ENCODE assay signal across 17 cellular contexts in genomic region chr5:176538985-176539384, GRCh38. TPM values are rescaled to one million over a fixed set of nuclear protein-coding genes. Genes with fewer than 3 reads are reported as not detected.
DNase-seq lines count a peak whose midpoint lies in the region; ATAC-seq lines count a peak whose summit lies in the region.
"Had no signal": no experiment of that assay in that cellular context is flagged by ENCODE, and none has a peak within 500 bp of the region (broad histone marks: within the 10 kb centered on the region; RNA-seq: fewer than 3 reads in every experiment).

No MANE protein-coding gene starts in this region.

- peaks cover 63% of the 10 kb centered on the region for H3K4me1 Mint-ChIP-seq in activated naive CD4-positive, alpha-beta T cell treated with anti-CD3 and anti-CD28 coated beads, Interleukin-2, amount 10 ng/mL, durations not matched to agents 7 days and 5 days
- H3K4me1 Mint-ChIP-seq in stimulated activated memory B cell treated with anti-CD40 and anti-IgM and Interleukin-4, amounts not matched to agents 10 μg/mL and 1 μg/mL and 100 μg/mL, for 72 hours: peaks cover 64% of the 10 kb centered on the region

- no peaks in the 10 kb centered on the region for H3K27me3 Mint-ChIP-seq in activated naive CD4-positive, alpha-beta T cell treated with anti-CD3 and anti-CD28 coated beads, Interleukin-2, amount 10 ng/mL, durations not matched to agents 7 days and 5 days
- H3K27me3 Mint-ChIP-seq in stimulated activated memory B cell treated with anti-CD40 and anti-IgM and Interleukin-4, amounts not matched to agents 10 μg/mL and 1 μg/mL and 100 μg/mL, for 72 hours: no peaks in the 10 kb centered on the region

- no peak overlapping the region for H3K4me3 Mint-ChIP-seq in activated naive CD4-positive, alpha-beta T cell treated with anti-CD3 and anti-CD28 coated beads, Interleukin-2, amount 10 ng/mL, durations not matched to agents 7 days and 5 days
- no peak overlapping the region for H3K4me3 Mint-ChIP-seq in stimulated activated memory B cell treated with anti-CD40 and anti-IgM and Interleukin-4, amounts not matched to agents 10 μg/mL and 1 μg/mL and 100 μg/mL, for 72 hours

- no peaks in the 10 kb centered on the region for H3K9me3 Mint-ChIP-seq in activated naive CD4-positive, alpha-beta T cell treated with anti-CD3 and anti-CD28 coated beads, Interleukin-2, amount 10 ng/mL, durations not matched to agents 7 days and 5 days
- H3K9me3 Mint-ChIP-seq in activated naive CD4-positive, alpha-beta T cell treated with anti-CD3 and anti-CD28 coated beads, Interleukin-2, amount 50 U/mL, for 72 hours: no peaks in the 10 kb centered on the region
- H3K9me3 Mint-ChIP-seq in stimulated activated memory B cell treated with anti-CD40 and anti-IgM and Interleukin-4, amounts not matched to agents 10 μg/mL and 1 μg/mL and 100 μg/mL, for 72 hours: no peaks in the 10 kb centered on the region
- H3K9me3 Mint-ChIP-seq: activated T-cell treated with anti-CD3 and anti-CD28 coated beads, Interleukin-2, amount 50 U/mL, for 72 hours; mesothelial cell of epicardium had no signal

- no peak for ATAC-seq in activated naive CD4-positive, alpha-beta T cell treated with anti-CD3 and anti-CD28 coated beads, Interleukin-2, amount 50 U/mL, for 72 hours
- ATAC-seq in stimulated activated memory B cell treated with anti-CD40 and anti-IgM and Interleukin-4, amounts not matched to agents 10 μg/mL and 1 μg/mL and 100 μg/mL, for 72 hours: no peak
- ATAC-seq: activated T-cell treated with anti-CD3 and anti-CD28 coated beads, Interleukin-2, amount 50 U/mL, for 72 hours; gastrocnemius medialis had no signal

- H3K27ac Mint-ChIP-seq in activated naive CD4-positive, alpha-beta T cell treated with anti-CD3 and anti-CD28 coated beads, Interleukin-2, amount 10 ng/mL, durations not matched to agents 7 days and 5 days: peak overlapping the region; percentile 100
- no peak overlapping the region for H3K27ac Mint-ChIP-seq in activated naive CD4-positive, alpha-beta T cell treated with anti-CD3 and anti-CD28 coated beads, Interleukin-2, amount 50 U/mL, for 72 hours
- H3K27ac Mint-ChIP-seq in stimulated activated memory B cell treated with anti-CD40 and anti-IgM and Interleukin-4, amounts not matched to agents 10 μg/mL and 1 μg/mL and 100 μg/mL, for 72 hours: peak overlapping the region; percentile 93

- DNase-seq in activated naive CD4-positive, alpha-beta T cell treated with anti-CD3 and anti-CD28 coated beads, Interleukin-2, amount 10 ng/mL, durations not matched to agents 7 days and 5 days: no peak
- no peak for DNase-seq in activated naive CD4-positive, alpha-beta T cell treated with anti-CD3 and anti-CD28 coated beads, Interleukin-2, amount 50 U/mL, for 72 hours (ENCODE audit: low spot score in 2 of 2)
- DNase-seq in OCI-M1 (lab: John Stamatoyannopoulos, UW) (peak; percentile 36), epithelial cell of prostate (ENCODE audit: low read depth, low spot score) (no peak), NCI-H2227 treated with DMSO at 0.1 percent for 48 hours (lab: John Stamatoyannopoulos, UW) (no peak), NCI-H524 treated with DMSO at 0.1 percent for 48 hours (lab: John Stamatoyannopoulos, UW) (no peak), occipital lobe (lab: John Stamatoyannopoulos, UW) (no peak)
- DNase-seq: activated T-cell treated with anti-CD3 and anti-CD28 coated beads, Interleukin-2, amount 50 U/mL, for 72 hours; DMS79; effector CD8-positive, alpha-beta T cell; gastrocnemius medialis; H7; NCI-H1417 treated with DMSO at 0.1 percent for 48 hours; stimulated activated CD4-positive, alpha-beta T cell treated with anti-CD3 and anti-CD28 coated beads, Interleukin-15, amount 100 ng/mL, for 24 hours; SW 1271 had no signal

- H3K36me3 Mint-ChIP-seq in activated naive CD4-positive, alpha-beta T cell treated with anti-CD3 and anti-CD28 coated beads, Interleukin-2, amount 10 ng/mL, durations not matched to agents 7 days and 5 days: peaks cover 22% of the 10 kb centered on the region
- peaks cover 14 to 16% of the 10 kb centered on the region in 2 donors for H3K36me3 Mint-ChIP-seq in activated naive CD4-positive, alpha-beta T cell treated with anti-CD3 and anti-CD28 coated beads, Interleukin-2, amount 50 U/mL, for 72 hours
- no peaks in the 10 kb centered on the region for H3K36me3 Mint-ChIP-seq in stimulated activated memory B cell treated with anti-CD40 and anti-IgM and Interleukin-4, amounts not matched to agents 10 μg/mL and 1 μg/mL and 100 μg/mL, for 72 hours

- CTCF ChIA-PET in activated naive CD4-positive, alpha-beta T cell treated with anti-CD3 and anti-CD28 coated beads, Interleukin-2, amount 10 ng/mL, durations not matched to agents 7 days and 5 days (lab: Charles Lee): interaction anchor here (0.6 to 1.3 kb wide), 5 partner anchors 9 to 122 kb away, joined by 3 to 4 read pairs (median 3); partner anchors contain the start of genes CDHR2 and FAF2

- peak overlapping the region; percentile 93 for H3K27ac ChIP-seq in epithelial cell of prostate

RNA-seq across cellular contexts. Expression of gene RNF44, which starts 1.8 kb away (rescaled TPM):
- 100 to 1,000 TPM in 1 of 2 donors, 10 to 100 TPM in 1; 83.5 to 136 TPM for total RNA-seq in activated naive CD4-positive, alpha-beta T cell treated with anti-CD3 and anti-CD28 coated beads, Interleukin-2, amount 50 U/mL, for 72 hours
- total RNA-seq in occipital lobe: 8.6 TPM

RNA-seq across cellular contexts. Expression of gene CDHR2, which starts 10.2 kb away (rescaled TPM):
- total RNA-seq in activated naive CD4-positive, alpha-beta T cell treated with anti-CD3 and anti-CD28 coated beads, Interleukin-2, amount 50 U/mL, for 72 hours: under 1 TPM; 0.05 to 0.54 TPM
- total RNA-seq in occipital lobe: under 0.01 TPM

Comparison
In these comparisons a context has a peak if more than half of its experiments do, and no peak if none do; other contexts are left out.
1. H3K27ac Mint-ChIP-seq: peak in activated naive CD4-positive, alpha-beta T cell treated with anti-CD3 and anti-CD28 coated beads, Interleukin-2, amount 10 ng/mL, durations not matched to agents 7 days and 5 days (single experiment) and stimulated activated memory B cell treated with anti-CD40 and anti-IgM and Interleukin-4, amounts not matched to agents 10 μg/mL and 1 μg/mL and 100 μg/mL, for 72 hours (single experiment); none in activated naive CD4-positive, alpha-beta T cell treated with anti-CD3 and anti-CD28 coated beads, Interleukin-2, amount 50 U/mL, for 72 hours (0 of 2).